ENCODE assay signal across 20 cellular contexts in genomic region chr18:11884396-11885030, GRCh38. TPM values are rescaled to one million over a fixed set of nuclear protein-coding genes. Genes with fewer than 3 reads are reported as not detected.
DNase-seq lines count a peak whose midpoint lies in the region; ATAC-seq and TF ChIP-seq lines count a peak whose summit lies in the region.
"Had no signal": no experiment of that assay in that cellular context is flagged by ENCODE, and none has a peak within 500 bp of the region (broad histone marks: within the 10 kb centered on the region; RNA-seq: fewer than 3 reads in every experiment).

No MANE protein-coding gene starts in this region.

- TF ChIP-seq CTCF in HEK293 (tag by site-specific recombination; IDR thresholded peaks at IDR 0.05) (no peak), activated B cell treated with CpG ODN at 0.5 μM for 24 hours (IDR thresholded peaks at IDR 0.05) (no peak), neutrophil (IDR thresholded peaks at IDR 0.05) (no peak)

- H3K4me1 ChIP-seq in HEK293 (ENCODE audit: control insufficient read depth, insufficient read depth, low read length) (0 out of 2 replicates have a peak, but pooled peaks cover 3% of the 10 kb centered on the region), neutrophil (ENCODE audit: control insufficient read depth in 1 of 2, insufficient read depth in 1 of 2, low read depth in 1 of 2, low read length in 1 of 2) (peaks cover 39 to 45% of the 10 kb centered on the region in 2 experiments)

- POLR2A ChIA-PET in HEK293 (lab: Yijun Ruan, JAX) (no interaction called here), activated B cell treated with CpG ODN at 0.5 μM for 24 hours (lab: Charles Lee) (interaction anchor here (0.9 kb wide), 1 partner anchor 33 kb away, joined by 3 read pairs; the partner anchor contains the start of gene CHMP1B)

- ATAC-seq in activated B cell treated with CpG ODN at 0.5 μM for 24 hours (ENCODE audit: low read depth) (no peak), HG02588 (IDR thresholded peaks at IDR 0.05; ENCODE audit: unreplicated experiment) (no peak)
- ATAC-seq: effector memory CD8-positive, alpha-beta T cell; HCT116; natural killer cell treated with Interleukin-12 subunit alpha and Interleukin-12 subunit beta and Interleukin-15 and Interleukin-18, amount 100 ng/mL, for 72 hours had no signal

- DNase-seq in CD1c-positive myeloid dendritic cell (ENCODE audit: extremely low spot score) (peak; percentile 53), activated B cell treated with CpG ODN at 0.5 μM for 24 hours (no peak), H7 (no peak), NOMO-1 treated with dmso at 0.1 percent for 144 hours (lab: John Stamatoyannopoulos, UW; ENCODE audit: unreplicated experiment) (no peak)
- DNase-seq: activated CD4-positive, alpha-beta memory T cell treated with anti-CD3 and anti-CD28 coated beads, Interleukin-2, amount 10 ng/mL, durations not matched to agents 7 days and 5 days; activated naive CD4-positive, alpha-beta T cell treated with anti-CD3 and anti-CD28 coated beads, Interleukin-2, amount 50 U/mL, for 16 hours; activated T-cell treated with anti-CD3 and anti-CD28 coated beads, Interleukin-2, amount 50 U/mL, for 48 hours; effector memory CD8-positive, alpha-beta T cell; kidney glomerular epithelial cell; NCI-H1092 treated with DMSO at 0.1 percent for 48 hours; NCI-H2029; stimulated activated naive CD4-positive, alpha-beta T cell had no signal

- intact Hi-C loops in activated B cell treated with CpG ODN at 0.5 μM for 24 hours (cut with micrococcal nuclease), result no loop called here

- H3K4me3 ChIP-seq in HEK293 (ENCODE audit: low read depth, low read length) (no peak overlapping the region), neutrophil (ENCODE audit: low read depth in 1 of 2, low read length in 1 of 2) (no peak overlapping the region), H7 (ENCODE audit: insufficient read depth, low read depth, low read length) (no peak overlapping the region)
- H3K4me3 ChIP-seq: SK-N-MC, tibial nerve had no signal

- peak overlapping the region; percentile 74 for H3K27ac Mint-ChIP-seq in activated B cell treated with CpG ODN at 0.5 μM for 24 hours
- H3K27ac Mint-ChIP-seq: activated CD4-positive, alpha-beta memory T cell treated with anti-CD3 and anti-CD28 coated beads, Interleukin-2, amount 10 ng/mL, durations not matched to agents 7 days and 5 days; natural killer cell treated with Interleukin-12 subunit alpha and Interleukin-12 subunit beta and Interleukin-15 and Interleukin-18, amount 100 ng/mL, for 72 hours had no signal

- H3K9me3 ChIP-seq in HEK293 (ENCODE audit: control insufficient read depth, insufficient read depth, low read depth, low read length) (no peaks in the 10 kb centered on the region), neutrophil (no peaks in the 10 kb centered on the region)
- H3K9me3 ChIP-seq: tibial nerve had no signal

- H3K27ac ChIP-seq in HEK293 (ENCODE audit: extremely low read depth, low read depth, low read length) (no peak overlapping the region), neutrophil (peak overlapping the region; percentile 87)
- H3K27ac ChIP-seq: parathyroid adenoma, SK-N-MC, tibial nerve had no signal

- CTCF ChIA-PET in HEK293 (lab: Yijun Ruan, JAX), result interaction anchor here (1.5 kb wide), 1 partner anchor 53 kb away, joined by 4 read pairs; no protein-coding TSS in a partner anchor
- CTCF ChIA-PET in activated B cell treated with CpG ODN at 0.5 μM for 24 hours (lab: Charles Lee), result no interaction called here

- H3K36me3 ChIP-seq in HEK293 (ENCODE audit: control insufficient read depth in 2 of 2, insufficient read depth in 1 of 2, low read length in 2 of 2), result peaks cover 0 to 43% of the 10 kb centered on the region in 2 experiments; a peak in 2 of 3 replicates
- H3K36me3 ChIP-seq in neutrophil, result peaks cover 66% of the 10 kb centered on the region
- peaks cover 3% of the 10 kb centered on the region for H3K36me3 ChIP-seq in H7 (replicated peaks; ENCODE audit: control insufficient read depth, insufficient read depth, low read length)

- H3K4me3 Mint-ChIP-seq in activated B cell treated with CpG ODN at 0.5 μM for 24 hours, result no peak overlapping the region
- H3K4me3 Mint-ChIP-seq: activated CD4-positive, alpha-beta memory T cell treated with anti-CD3 and anti-CD28 coated beads, Interleukin-2, amount 10 ng/mL, durations not matched to agents 7 days and 5 days; effector memory CD8-positive, alpha-beta T cell; natural killer cell treated with Interleukin-12 subunit alpha and Interleukin-12 subunit beta and Interleukin-15 and Interleukin-18, amount 100 ng/mL, for 72 hours had no signal

- no peaks in the 10 kb centered on the region for H3K27me3 ChIP-seq in neutrophil
- H3K27me3 ChIP-seq in H7 (ENCODE audit: control insufficient read depth, insufficient read depth, low read length), result no peaks in the 10 kb centered on the region
- H3K27me3 ChIP-seq: tibial nerve had no signal

- H3K27me3 Mint-ChIP-seq in activated B cell treated with CpG ODN at 0.5 μM for 24 hours, result no peaks in the 10 kb centered on the region
- H3K27me3 Mint-ChIP-seq: activated CD4-positive, alpha-beta memory T cell treated with anti-CD3 and anti-CD28 coated beads, Interleukin-2, amount 10 ng/mL, durations not matched to agents 7 days and 5 days; effector memory CD8-positive, alpha-beta T cell; natural killer cell treated with Interleukin-12 subunit alpha and Interleukin-12 subunit beta and Interleukin-15 and Interleukin-18, amount 100 ng/mL, for 72 hours had no signal

- H3K4me1 Mint-ChIP-seq in activated B cell treated with CpG ODN at 0.5 μM for 24 hours, result peaks cover 48% of the 10 kb centered on the region

- H3K36me3 Mint-ChIP-seq in activated B cell treated with CpG ODN at 0.5 μM for 24 hours (ENCODE audit: low read depth), result peaks cover 52% of the 10 kb centered on the region

- H3K9me3 Mint-ChIP-seq in activated B cell treated with CpG ODN at 0.5 μM for 24 hours, result no peaks in the 10 kb centered on the region
- H3K9me3 Mint-ChIP-seq: activated CD4-positive, alpha-beta memory T cell treated with anti-CD3 and anti-CD28 coated beads, Interleukin-2, amount 10 ng/mL, durations not matched to agents 7 days and 5 days; effector memory CD8-positive, alpha-beta T cell; natural killer cell treated with Interleukin-12 subunit alpha and Interleukin-12 subunit beta and Interleukin-15 and Interleukin-18, amount 100 ng/mL, for 72 hours had no signal

TF ChIP-seq in HEK293, 187 proteins besides CTCF, POLR2A, EP300 and RAD21:
- peak; percentile 60 for TF ChIP-seq ZFHX2 (tag by site-specific recombination; conservative IDR thresholded peaks at IDR 0.05)
- no peak for TF ChIP-seq ZNF48 (tag by site-specific recombination; IDR thresholded peaks at IDR 0.05)

RNA-seq across cellular contexts. Expression of gene MPPE1, which starts 23.6 kb away (rescaled TPM):
- 39.0 and 52.9 TPM in 2 replicates for total RNA-seq in activated B cell treated with CpG ODN at 0.5 μM for 24 hours
- 11.4 and 15.4 TPM in 2 replicates for total RNA-seq in H7 (2014; rRNA removed; shearing (Covaris generic))

RNA-seq across cellular contexts. Expression of gene CHMP1B, which starts 33.3 kb away (rescaled TPM):
- 28.5 and 29.4 TPM in 2 replicates for total RNA-seq in activated B cell treated with CpG ODN at 0.5 μM for 24 hours
- total RNA-seq in H7 (2014; rRNA removed; shearing (Covaris generic)), result 22.6 and 30.4 TPM in 2 replicates
